ENCODE assay signal across 27 cellular contexts in the genomic region with DNA sequence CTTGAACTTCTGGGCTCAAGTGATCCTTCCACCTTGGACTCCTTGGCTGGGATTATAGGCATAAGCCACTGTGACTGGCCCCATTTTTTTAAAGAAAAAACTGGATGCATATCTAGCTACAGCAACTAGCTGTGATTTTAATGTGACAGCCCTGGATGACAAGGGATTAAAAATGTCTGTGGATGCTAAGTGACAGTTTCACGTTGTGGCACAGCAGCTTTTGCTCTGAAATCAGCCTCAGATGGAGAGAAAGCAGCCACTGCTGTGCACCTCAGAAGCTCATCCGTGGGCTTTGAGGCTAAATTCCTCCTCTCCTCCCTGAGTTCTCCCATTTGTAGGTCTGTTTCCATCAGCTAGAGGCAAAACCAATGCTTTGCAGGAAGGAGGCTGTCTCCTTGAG.
"Had no signal": no experiment of that assay in that cellular context is flagged by ENCODE, and none has a peak within 500 bp of the region (broad histone marks: within the 10 kb centered on the region; RNA-seq: fewer than 3 reads in every experiment).

No MANE protein-coding gene starts in this region.

- H3K36me3 ChIP-seq: adrenal gland, brain microvascular endothelial cell, esophagus muscularis mucosa, gastroesophageal sphincter had no signal

- H3K27me3 ChIP-seq: adrenal gland, brain microvascular endothelial cell, esophagus muscularis mucosa, gastroesophageal sphincter had no signal

- H3K27ac ChIP-seq: adrenal gland, brain microvascular endothelial cell, esophagus muscularis mucosa, gastroesophageal sphincter had no signal

- DNase-seq: activated CD4-positive, alpha-beta memory T cell treated with anti-CD3 and anti-CD28 coated beads for 36 hours; activated CD4-positive, alpha-beta T cell treated with anti-CD3 and anti-CD28 coated beads for 36 hours; activated CD4-positive, alpha-beta T cell treated with anti-CD3 and anti-CD28 coated beads, Interleukin-2, amount 10 ng/mL, durations not matched to agents 24 days and 14 days; activated CD4-positive, CD25-positive, alpha-beta regulatory T cell; activated CD4-positive, CD25-positive, alpha-beta regulatory T cell treated with anti-CD3 and anti-CD28 coated beads, Interleukin-2, amount 50 U/mL, for 72 hours; activated CD8-positive, alpha-beta memory T cell treated with anti-CD3 and anti-CD28 coated beads, Interleukin-2, amount 10 ng/mL, durations not matched to agents 7 days and 5 days; activated CD8-positive, alpha-beta memory T cell treated with anti-CD3 and anti-CD28 coated beads, Interleukin-2, amount 50 U/mL, for 4 hours; activated CD8-positive, alpha-beta T cell treated with anti-CD3 and anti-CD28 coated beads, Interleukin-2, amount 10 ng/mL, durations not matched to agents 7 days and 5 days; activated effector memory CD4-positive, alpha-beta T cell treated with anti-CD3 and anti-CD28 coated beads, Interleukin-2, amount 50 U/mL, for 16 hours; activated naive CD4-positive, alpha-beta T cell treated with anti-CD3 and anti-CD28 coated beads for 36 hours; activated naive CD8-positive, alpha-beta T cell treated with anti-CD3 and anti-CD28 coated beads for 36 hours; activated naive CD8-positive, alpha-beta T cell treated with anti-CD3 and anti-CD28 coated beads, Interleukin-2, amount 50 U/mL, for 24 hours; activated T-cell treated with anti-CD3 and anti-CD28 coated beads, Interleukin-2, amount 50 U/mL, for 1 hour; activated T-cell treated with anti-CD3 and anti-CD28 coated beads, Interleukin-2, amount 50 U/mL, for 48 hours; amygdala; aorta; brain microvascular endothelial cell; cortex of kidney; dermis blood vessel endothelial cell; effector CD4-positive, alpha-beta T cell; effector memory CD8-positive, alpha-beta T cell; erythroblast; T-helper 1 cell; T-helper 17 cell had no signal

- H3K4me3 ChIP-seq: adrenal gland, esophagus muscularis mucosa, gastroesophageal sphincter had no signal

- H3K9me3 ChIP-seq: adrenal gland, esophagus muscularis mucosa had no signal

- H3K4me1 ChIP-seq: gastroesophageal sphincter had no signal
